ENCODE assay signal across 13 cellular contexts in genomic region chr10:25382029-25382810, GRCh38.
DNase-seq lines count a peak whose midpoint lies in the region; ATAC-seq, FAIRE-seq and TF ChIP-seq lines count a peak whose summit lies in the region.
"Had no signal": no experiment of that assay in that cellular context is flagged by ENCODE, and none has a peak within 500 bp of the region (broad histone marks: within the 10 kb centered on the region; RNA-seq: fewer than 3 reads in every experiment).

No MANE protein-coding gene starts in this region.

- H3K9me3 ChIP-seq in astrocyte (ENCODE audit: insufficient read depth, low read depth, low read length) (no peaks in the 10 kb centered on the region), T-helper 17 cell (ENCODE audit: control insufficient read depth, low read length, poor library complexity, severe bottlenecking) (no peaks in the 10 kb centered on the region), adrenal gland (replicated peaks in 1 of 3) (no peaks in the 10 kb centered on the region)

- H3K36me3 Mint-ChIP-seq in astrocyte (ENCODE audit: low read depth, unreplicated experiment) = no peaks in the 10 kb centered on the region
- H3K36me3 Mint-ChIP-seq in mesothelial cell of epicardium = peaks cover 9% of the 10 kb centered on the region
- H3K36me3 Mint-ChIP-seq in T-helper 17 cell (ENCODE audit: low read depth) = no peaks in the 10 kb centered on the region
- H3K36me3 Mint-ChIP-seq: CD14-positive monocyte had no signal

- H3K27me3 ChIP-seq in astrocyte (ENCODE audit: insufficient read depth, low read length) (no peaks in the 10 kb centered on the region), adrenal gland (no peaks in the 10 kb centered on the region)

- H3K9me3 Mint-ChIP-seq in astrocyte (ENCODE audit: unreplicated experiment) (peaks cover 7% of the 10 kb centered on the region), mesothelial cell of epicardium (peaks cover 19% of the 10 kb centered on the region)

- H2AFZ ChIP-seq in astrocyte (ENCODE audit: low read depth, low read length) = peak overlapping the region; percentile 46

- H3K27ac ChIP-seq in astrocyte (ENCODE audit: low read depth, low read length) (no peak overlapping the region), adrenal gland (no peak overlapping the region)

- H3K4me1 Mint-ChIP-seq in astrocyte (ENCODE audit: low read depth, unreplicated experiment) (no peaks in the 10 kb centered on the region), mesothelial cell of epicardium (peaks cover 39% of the 10 kb centered on the region), T-helper 17 cell (no peaks in the 10 kb centered on the region)
- H3K4me1 Mint-ChIP-seq: CD14-positive monocyte had no signal

- H3K4me3 Mint-ChIP-seq in astrocyte (ENCODE audit: unreplicated experiment) (no peak overlapping the region), mesothelial cell of epicardium (no peak overlapping the region), T-helper 17 cell (no peak overlapping the region)
- H3K4me3 Mint-ChIP-seq: CD14-positive monocyte had no signal

- H4K20me1 ChIP-seq in astrocyte (ENCODE audit: insufficient read depth, low read length) = no peaks in the 10 kb centered on the region

- H3K27me3 Mint-ChIP-seq in astrocyte (ENCODE audit: low read depth, unreplicated experiment) (no peaks in the 10 kb centered on the region), mesothelial cell of epicardium (ENCODE audit: low read depth) (no peaks in the 10 kb centered on the region), T-helper 17 cell (no peaks in the 10 kb centered on the region)

- in situ Hi-C loops in G401 (cut with HindIII; ENCODE audit: low sequenced_read_pairs) = no loop called here
- in situ Hi-C loops in ACHN (cut with HindIII; ENCODE audit: low pct_ligation_motif_present, low pct_unique_long_range_greater_than_20kb, low sequenced_read_pairs) = no loop called here

- H3K79me2 ChIP-seq in astrocyte (ENCODE audit: insufficient read depth, low read length) = no peaks in the 10 kb centered on the region

- FAIRE-seq in astrocyte (lab: Jason Lieb, UNC) = no peak
- FAIRE-seq: HTR-8/SVneo had no signal

- H3K4me1 ChIP-seq in astrocyte (ENCODE audit: insufficient read depth, low read length) (no peaks in the 10 kb centered on the region), adrenal gland (replicated peaks in 1 of 2) (no peaks in the 10 kb centered on the region)

- no peaks in the 10 kb centered on the region for H3K36me3 ChIP-seq in astrocyte (ENCODE audit: insufficient read depth, low read length)
- H3K36me3 ChIP-seq in adrenal gland (replicated peaks in 1 of 2) = no peaks in the 10 kb centered on the region

- DNase-seq in G401 (ENCODE audit: low spot score) (peak; percentile 50), astrocyte (ENCODE audit: low read depth) (no peak), fibroblast of pulmonary artery (ENCODE audit: low read depth) (peak; percentile 85), mesothelial cell of epicardium (ENCODE audit: low spot score in 2 of 2, unreplicated experiment in 2 of 2) (no peak), T-helper 17 cell (no peak), adrenal gland (no peak), ACHN (no peak)
- DNase-seq: COR-L47, NCI-H146 had no signal

- 31 to 35% (median 32%) methylated on average over 7 of the region's 7 CpGs for WGBS in adrenal gland, 4 donors

- H3K27ac Mint-ChIP-seq in astrocyte (ENCODE audit: unreplicated experiment) = no peak overlapping the region
- H3K27ac Mint-ChIP-seq in mesothelial cell of epicardium = peak overlapping the region; percentile 77
- no peak overlapping the region for H3K27ac Mint-ChIP-seq in T-helper 17 cell
- H3K27ac Mint-ChIP-seq: CD14-positive monocyte had no signal

- intact Hi-C loops in adrenal gland (cut with DNase I) = no loop called here

- no peak overlapping the region for H3K9ac ChIP-seq in astrocyte (ENCODE audit: low read length)

- no peak for ATAC-seq in T-helper 17 cell
- ATAC-seq in GM18502 (IDR thresholded peaks at IDR 0.05; ENCODE audit: poor library complexity, unreplicated experiment) = no peak
- ATAC-seq: Right ventricle myocardium inferior had no signal

- no peak overlapping the region for H3K4me2 ChIP-seq in astrocyte (ENCODE audit: low read length)

- TF ChIP-seq POLR2A in adrenal gland (IDR thresholded peaks at IDR 0.05) = no peak

- no peak for TF ChIP-seq CTCF in astrocyte (IDR thresholded peaks at IDR 0.05; ENCODE audit: insufficient read depth, low read depth, low read length)
- no peak for TF ChIP-seq CTCF in fibroblast of pulmonary artery (IDR thresholded peaks at IDR 0.05; ENCODE audit: low read length, missing control alignments)
- no peak for TF ChIP-seq CTCF in mesothelial cell of epicardium (IDR thresholded peaks at IDR 0.05; ENCODE audit: unreplicated experiment)
- no peak for TF ChIP-seq CTCF in adrenal gland (IDR thresholded peaks at IDR 0.05)

- H3K4me3 ChIP-seq in astrocyte (ENCODE audit: insufficient read depth, low read depth, low read length) (no peak overlapping the region), fibroblast of pulmonary artery (replicated peaks; ENCODE audit: low read depth, low read length) (no peak overlapping the region), adrenal gland (no peak overlapping the region)

Comparison
In these comparisons a context has a peak if more than half of its experiments do, and no peak if none do; other contexts are left out.
1. DNase-seq: peak in G401 (single experiment) and fibroblast of pulmonary artery (single experiment); none in astrocyte (single experiment), mesothelial cell of epicardium (0 of 2), T-helper 17 cell (0 of 3), adrenal gland (0 of 7) and ACHN (single experiment).